ENCODE assay signal across 23 cellular contexts in the genomic region with DNA sequence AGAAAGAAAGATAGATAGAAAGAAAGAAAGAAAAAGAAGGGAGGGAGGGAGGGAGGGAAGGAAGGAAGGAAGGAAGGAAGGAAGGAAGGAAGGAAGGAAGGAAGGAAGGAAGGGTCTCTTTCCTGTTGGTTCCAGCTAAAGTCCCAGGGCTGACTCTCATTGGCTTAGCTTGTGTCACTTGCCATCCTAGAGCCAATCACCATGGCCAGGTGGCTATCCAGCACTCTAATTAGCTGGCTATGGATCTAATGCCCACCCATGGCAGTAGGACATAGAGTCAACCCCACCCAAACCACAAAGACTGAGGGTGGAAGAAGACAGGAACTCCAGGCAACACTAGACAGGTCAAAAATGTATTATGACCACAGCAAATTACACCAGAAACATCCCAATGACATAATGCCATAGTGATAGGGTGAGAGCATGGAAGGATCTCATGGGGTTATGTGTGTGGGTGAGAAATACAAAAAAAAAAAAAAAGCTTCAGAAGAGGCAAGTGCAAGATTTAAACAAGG. TPM values are rescaled to one million over a fixed set of nuclear protein-coding genes. Genes with fewer than 3 reads are reported as not detected.
DNase-seq lines count a peak whose midpoint lies in the region; ATAC-seq, FAIRE-seq and TF ChIP-seq lines count a peak whose summit lies in the region.
"Had no signal": no experiment of that assay in that cellular context is flagged by ENCODE, and none has a peak within 500 bp of the region (broad histone marks: within the 10 kb centered on the region; RNA-seq: fewer than 3 reads in every experiment).

No MANE protein-coding gene starts in this region.

- peak overlapping the region; percentile 99 for H3K27ac ChIP-seq in HepG2 (ENCODE audit: extremely low read length, insufficient read depth, low read length)
- H3K27ac ChIP-seq in right lobe of liver = no peak overlapping the region
- peak overlapping the region; percentile 65 for H3K27ac ChIP-seq in HCT116 (ENCODE audit: low read depth, low read length)
- H3K27ac ChIP-seq in K562 (ENCODE audit: extremely low read depth, low read depth, low read length) = no peak overlapping the region

- H3K9me3 ChIP-seq in HepG2 (ENCODE audit: low read length) (no peaks in the 10 kb centered on the region), right lobe of liver (no peaks in the 10 kb centered on the region), HCT116 (ENCODE audit: control insufficient read depth in 1 of 2, insufficient read depth in 1 of 2, low read depth in 1 of 2, low read length in 2 of 2) (no peaks in the 10 kb centered on the region), K562 (replicated peaks; ENCODE audit: control insufficient read depth, insufficient read depth, low read depth, low read length) (no peaks in the 10 kb centered on the region)
- H3K9me3 ChIP-seq: BE2C had no signal

- no peaks in the 10 kb centered on the region for H3K9me1 ChIP-seq in K562 (ENCODE audit: control insufficient read depth, insufficient read depth, low read length)

- no peaks in the 10 kb centered on the region for H3K27me3 ChIP-seq in HepG2 (ENCODE audit: control insufficient read depth in 1 of 2, insufficient read depth in 2 of 2, low read length in 2 of 2)
- no peaks in the 10 kb centered on the region for H3K27me3 ChIP-seq in right lobe of liver
- H3K27me3 ChIP-seq in HCT116 (ENCODE audit: insufficient read depth, low read length) = peaks cover 6% of the 10 kb centered on the region; the same call in 1 of the 2 replicates
- H3K27me3 ChIP-seq in K562 (ENCODE audit: control insufficient read depth in 2 of 2, insufficient read depth in 2 of 2, low read length in 2 of 2) = peaks cover 9 to 28% of the 10 kb centered on the region in 2 experiments; a peak in 3 of 5 replicates
- H3K27me3 ChIP-seq: BE2C had no signal

- CTCF ChIA-PET in HepG2 (lab: Yijun Ruan, JAX; ENCODE audit: low intra/inter-chr PET ratio, low total read pairs) = no interaction called here
- CTCF ChIA-PET in HCT116 (lab: Charles Lee) = no interaction called here
- CTCF ChIA-PET in K562 (lab: Yijun Ruan, JAX; ENCODE audit: low intra/inter-chr PET ratio) = no interaction called here

- DNase-seq in HepG2 (ENCODE audit: low spot score) (peak; percentile 56), right lobe of liver (no peak), HCT116 (ENCODE audit: low read depth, low spot score) (no peak), K562 (ENCODE audit: extremely low read depth in 1 of 4, low spot score in 3 of 4) (no peak), iPS-NIHi7 (ENCODE audit: extremely low spot score) (no peak)
- no peak for DNase-seq in stimulated activated CD4-positive, alpha-beta T cell treated with anti-CD3 and anti-CD28 coated beads, Interleukin-12 subunit alpha, Interleukin-12 subunit beta, amount 100 ng/mL, for 4 hours
- DNase-seq: 8988T; ACHN; Calu3; CD4-positive, alpha-beta memory T cell; GDM1; H7; Kasumi-1; KG1 had no signal

- no peaks in the 10 kb centered on the region for H3K79me2 ChIP-seq in HepG2 (ENCODE audit: insufficient read depth, low read length)
- no peaks in the 10 kb centered on the region for H3K79me2 ChIP-seq in HCT116 (ENCODE audit: insufficient read depth, low read length)
- no peaks in the 10 kb centered on the region for H3K79me2 ChIP-seq in K562 (ENCODE audit: control insufficient read depth, insufficient read depth, low read length)

- TF ChIP-seq CTCF in HepG2 (CRISPR knock-in tag; IDR thresholded peaks at IDR 0.05) = no peak
- no peak for TF ChIP-seq CTCF in right lobe of liver (IDR thresholded peaks at IDR 0.05)
- TF ChIP-seq CTCF in HCT116 (IDR thresholded peaks at IDR 0.05 in 2 of 3, conservative IDR thresholded peaks at IDR 0.05 in 1 of 3; ENCODE audit: borderline replicate concordance in 1 of 3, insufficient read depth in 1 of 3, low read depth in 2 of 3, low read length in 2 of 3) = no peak
- no peak for TF ChIP-seq CTCF in K562 (IDR thresholded peaks at IDR 0.05 in 2 of 3, conservative IDR thresholded peaks at IDR 0.05 in 1 of 3; ENCODE audit: insufficient read depth in 2 of 3, low read depth in 1 of 3, low read length in 3 of 3)

- no peak for TF ChIP-seq EP300 in HepG2 (IDR thresholded peaks at IDR 0.05; ENCODE audit: low read depth in 2 of 2, low read length in 2 of 2)
- TF ChIP-seq EP300 in HepG2 (CRISPR knock-in tag; IDR thresholded peaks at IDR 0.05; ENCODE audit: borderline replicate concordance) = no peak
- TF ChIP-seq EP300 in K562 (IDR thresholded peaks at IDR 0.05; ENCODE audit: low read length) = no peak

- no peaks in the 10 kb centered on the region for H3K36me3 ChIP-seq in HepG2 (replicated peaks in 1 of 2; ENCODE audit: control insufficient read depth in 1 of 2, insufficient read depth in 2 of 2, low read length in 2 of 2)
- no peaks in the 10 kb centered on the region for H3K36me3 ChIP-seq in right lobe of liver
- no peaks in the 10 kb centered on the region for H3K36me3 ChIP-seq in HCT116 (ENCODE audit: control insufficient read depth in 1 of 2, insufficient read depth in 2 of 2, low read length in 2 of 2)
- no peaks in the 10 kb centered on the region for H3K36me3 ChIP-seq in K562 (ENCODE audit: control insufficient read depth, insufficient read depth, low read length)
- H3K36me3 ChIP-seq: BE2C had no signal

- TF ChIP-seq POLR2A in HepG2 (IDR thresholded peaks at IDR 0.05; ENCODE audit: insufficient read depth in 1 of 2, low read depth in 2 of 2, low read length in 2 of 2) (no peak; a peak in 1 of 4 replicates), right lobe of liver (IDR thresholded peaks at IDR 0.05) (no peak), HCT116 (IDR thresholded peaks at IDR 0.05; ENCODE audit: borderline replicate concordance, extremely low read depth, insufficient read depth, insufficient read length) (no peak), K562 (conservative IDR thresholded peaks at IDR 0.05) (no peak)

- no peaks in the 10 kb centered on the region for H3K9me2 ChIP-seq in HCT116 (ENCODE audit: insufficient read depth)

- peak; percentile 4 for FAIRE-seq in HepG2 (lab: Jason Lieb, UNC)
- no peak for FAIRE-seq in K562 (lab: Jason Lieb, UNC)
- FAIRE-seq: GM12892, GM18507, HTR-8/SVneo had no signal

- POLR2A ChIA-PET in HepG2 (lab: Yijun Ruan, JAX) (interaction anchor here (1.5 to 2.3 kb wide), 5 partner anchors 11 to 63 kb away, joined by 3 to 12 read pairs (median 4); partner anchors contain the start of gene CPLX2), HCT116 (lab: Charles Lee) (no interaction called here), K562 (lab: Yijun Ruan, JAX) (no interaction called here)

- RAD21 ChIA-PET in HCT116 (lab: Charles Lee; ENCODE audit: low non-redundant PET in 1 of 2, low total read pairs in 2 of 2, uncharacterized antibody in 2 of 2, unreplicated experiment in 2 of 2) = no interaction called here

- peak overlapping the region; percentile 55 for H3K4me2 ChIP-seq in HepG2 (ENCODE audit: low read depth, low read length)
- H3K4me2 ChIP-seq in HCT116 (ENCODE audit: low read length) = peak overlapping the region; percentile 75
- no peak overlapping the region for H3K4me2 ChIP-seq in K562 (ENCODE audit: insufficient read depth, low read length)
- H3K4me2 ChIP-seq: GM23338 had no signal

- peaks cover 90% of the 10 kb centered on the region for H3K4me1 ChIP-seq in HepG2 (ENCODE audit: insufficient read depth, low read length)
- peaks cover 0 to 20% (median 0%) of the 10 kb centered on the region in 4 donors for H3K4me1 ChIP-seq in right lobe of liver
- peaks cover 33 to 56% of the 10 kb centered on the region in 2 experiments for H3K4me1 ChIP-seq in HCT116 (ENCODE audit: control insufficient read depth in 1 of 2, insufficient read depth in 2 of 2, low read length in 2 of 2)
- H3K4me1 ChIP-seq in K562 (replicated peaks in 1 of 2; ENCODE audit: control insufficient read depth in 2 of 2, insufficient read depth in 2 of 2, low read length in 2 of 2) = no peaks in the 10 kb centered on the region

- H2AFZ ChIP-seq in HepG2 (ENCODE audit: low read length) (no peak overlapping the region), HCT116 (ENCODE audit: low read depth, low read length, poor library complexity, severe bottlenecking) (no peak overlapping the region), K562 (ENCODE audit: low read depth, low read length) (no peak overlapping the region)
- H2AFZ ChIP-seq: GM23338 had no signal

- intact Hi-C loops in HepG2 (cut with micrococcal nuclease; ENCODE audit: unreplicated experiment) = no loop called here
- intact Hi-C loops in right lobe of liver (cut with DNase I) = no loop called here
- intact Hi-C loops in HCT116 (cut with micrococcal nuclease) = no loop called here
- intact Hi-C loops in K562 (cut with micrococcal nuclease) = no loop called here

- ATAC-seq in HepG2 (no peak), right lobe of liver (no peak), HCT116 (peak; percentile 24), K562 (no peak), GM18858 (IDR thresholded peaks at IDR 0.05; ENCODE audit: unreplicated experiment) (no peak), esophagus mucosa (no peak)

- H4K20me1 ChIP-seq in HepG2 (ENCODE audit: insufficient read depth, low read length) (no peaks in the 10 kb centered on the region), HCT116 (ENCODE audit: insufficient read depth) (no peaks in the 10 kb centered on the region), K562 (replicated peaks; ENCODE audit: control insufficient read depth, insufficient read depth, low read length) (0 out of 2 replicates have a peak, but pooled peaks cover 6% of the 10 kb centered on the region)

- H3K9ac ChIP-seq in HepG2 (ENCODE audit: insufficient read depth, low read depth, low read length) (peak overlapping the region; percentile 52), HCT116 (ENCODE audit: low read length) (peak overlapping the region; percentile 8; the same call in 1 of the 2 replicates), K562 (ENCODE audit: insufficient read depth in 1 of 2, low read depth in 2 of 2, low read length in 2 of 2) (no peak overlapping the region)

- no TSS peak for BruUV-seq in HepG2 (replicated peaks; lab: Mats Ljungman, UMichigan)
- BruUV-seq in HCT116 (replicated peaks; lab: Mats Ljungman, UMichigan) = no TSS peak
- BruUV-seq in K562 (replicated peaks; lab: Mats Ljungman, UMichigan) = no TSS peak

- H3K4me3 ChIP-seq in HepG2 (replicated peaks in 1 of 3; ENCODE audit: insufficient read depth in 1 of 3, low read depth in 2 of 3, low read length in 3 of 3) (no peak overlapping the region; a peak in 1 of 6 replicates), right lobe of liver (no peak overlapping the region), HCT116 (replicated peaks in 1 of 2; ENCODE audit: low read depth in 1 of 2, low read length in 2 of 2) (peak overlapping the region in 1 of 2 experiments; percentile 26; a peak in 2 of 4 replicates), K562 (no peak overlapping the region)
- H3K4me3 ChIP-seq: GM23338 had no signal

- in situ Hi-C loops in HepG2 (cut with HindIII; ENCODE audit: extremely low pct_ligation_motif_present, low pct_unique_long_range_greater_than_20kb) (loop anchor here (25.0 kb wide), 1 partner anchor 577 kb away; the partner anchor contains the start of gene FAF2), K562 (cut with MboI) (no loop called here)

- TF ChIP-seq RAD21 in HepG2 (CRISPR knock-in tag; IDR thresholded peaks at IDR 0.05) (no peak), HCT116 (IDR thresholded peaks at IDR 0.05; ENCODE audit: low read depth) (no peak), K562 (CRISPR knock-in tag; conservative IDR thresholded peaks at IDR 0.05 in 1 of 2, IDR thresholded peaks at IDR 0.05 in 1 of 2) (no peak)

RNA-seq across cellular contexts. Expression of gene CPLX2, which starts 10.8 kb away (rescaled TPM):
- 76.7 and 78.2 TPM in 2 replicates for total RNA-seq in HepG2 (2016; rRNA removed; fragmentation: Illumina TruSeq; extraction: Trizol)
- total RNA-seq in HepG2 (2016; cell fraction: cytosol; rRNA removed; fragmentation: Illumina TruSeq; extraction: Trizol; ENCODE audit: low read depth) = 5.2 and 5.6 TPM in 2 replicates
- total RNA-seq in HepG2 (2016; cell fraction: insoluble cytoplasmic fraction; rRNA removed; fragmentation: Illumina TruSeq; extraction: Trizol) = 71.9 and 77.2 TPM in 2 replicates
- total RNA-seq in HepG2 (2016; cell fraction: membrane; rRNA removed; fragmentation: Illumina TruSeq; extraction: Trizol) = 30.7 and 32.7 TPM in 2 replicates
- 36.3 and 39.1 TPM in 2 replicates for total RNA-seq in HepG2 (2016; cell fraction: nucleus; rRNA removed; fragmentation: Illumina TruSeq; extraction: Trizol)
- 8.3 and 15.9 TPM in 2 replicates for polyA plus RNA-seq in HepG2 (2011; rRNA removed)
- 7.9 and 22.0 TPM in 2 replicates for polyA plus RNA-seq in HepG2 (2011; cell fraction: cytosol; rRNA removed)
- 10.3 and 30.4 TPM in 2 replicates for polyA plus RNA-seq in HepG2 (2011; cell fraction: nucleus; rRNA removed)
- polyA plus RNA-seq in HepG2 (2012) = 15.3 and 18.2 TPM in 2 replicates
- polyA plus RNA-seq in HepG2 (2016; cell fraction: cytosol; fragmentation: Illumina TruSeq; extraction: Trizol; ENCODE audit: low read depth) = 3.4 and 4.4 TPM in 2 replicates
- polyA plus RNA-seq in HepG2 (2016; cell fraction: insoluble cytoplasmic fraction; fragmentation: Illumina TruSeq; extraction: Trizol; ENCODE audit: low read depth) = 78.3 and 86.6 TPM in 2 replicates
- polyA plus RNA-seq in HepG2 (2016; cell fraction: membrane; fragmentation: Illumina TruSeq; extraction: Trizol; ENCODE audit: low read depth) = 24.2 and 24.8 TPM in 2 replicates
- 69.9 and 75.7 TPM in 2 replicates for polyA plus RNA-seq in HepG2 (2016; cell fraction: nucleus; fragmentation: Illumina TruSeq; extraction: Trizol; ENCODE audit: insufficient read depth, low read depth)
- polyA minus RNA-seq in HepG2 (2011; rRNA and poly(A)+ RNA removed; ENCODE audit: low replicate concordance) = 27.3 TPM in 1 of 2 replicates, not detected in the other
- polyA minus RNA-seq in HepG2 (2011; cell fraction: cytosol; rRNA and poly(A)+ RNA removed) = 4.8 and 16.6 TPM in 2 replicates
- polyA minus RNA-seq in HepG2 (2011; cell fraction: nucleus; rRNA and poly(A)+ RNA removed) = 4.5 and 6.4 TPM in 2 replicates
- under 1 TPM in 2 of 6 experiments, not detected in 4; 0.18 to 0.56 TPM for total RNA-seq in right lobe of liver
- not detected for total RNA-seq in HCT116 (2021; ENCODE audit: unreplicated experiment)
- polyA plus RNA-seq in HCT116 (2012) = 0.08 and 0.19 TPM in 2 replicates
- total RNA-seq in K562 (2011; cell fraction: chromatin; rRNA removed; ENCODE audit: low replicate concordance) = not detected in 2 replicates
- not detected in 2 replicates for total RNA-seq in K562 (2011; cell fraction: nucleolus; rRNA removed)
- not detected in 2 replicates for total RNA-seq in K562 (2011; cell fraction: nucleoplasm; rRNA removed)
- total RNA-seq in K562 (2014; rRNA removed) = not detected in 2 replicates
- not detected in 2 replicates for total RNA-seq in K562 (2014; rRNA removed; fragmentation: Illumina TruSeq; extraction: Trizol)
- not detected in 2 replicates for total RNA-seq in K562 (2015; rRNA removed; fragmentation: Illumina TruSeq; extraction: Trizol)
- 0.04 TPM in 1 of 2 replicates, not detected in the other for total RNA-seq in K562 (2021)
- polyA plus RNA-seq in K562 (2011; rRNA removed) = not detected in 2 replicates
- not detected in 2 replicates for polyA plus RNA-seq in K562 (2011; cell fraction: cytosol; rRNA removed)
- polyA plus RNA-seq in K562 (2011; cell fraction: nucleus; rRNA removed) = not detected in 2 replicates
- polyA plus RNA-seq in K562 (2012) = 0.01 TPM in 1 of 2 replicates, not detected in the other
- not detected in 2 replicates for polyA plus RNA-seq in K562 (2014; fragmentation: Illumina TruSeq; extraction: Trizol)
- not detected for polyA plus RNA-seq in K562 (2014; fragmentation: Nextera tagmentation; extraction: Ambion mirVana)
- polyA plus RNA-seq in K562 (2014; rRNA removed) = not detected in 2 replicates
- polyA minus RNA-seq in K562 (2011; rRNA and poly(A)+ RNA removed) = not detected in 2 replicates
- not detected in 2 replicates for polyA minus RNA-seq in K562 (2011; cell fraction: cytosol; rRNA and poly(A)+ RNA removed)
- not detected in 2 replicates for polyA minus RNA-seq in K562 (2011; cell fraction: nucleus; rRNA and poly(A)+ RNA removed)
- not detected for total RNA-seq in esophagus mucosa
- total RNA-seq: Calu3; CD4-positive, alpha-beta memory T cell had no signal
- polyA plus RNA-seq: CD14-positive monocyte, IgD-negative memory B cell had no signal

Comparison
In these comparisons a context has a peak if more than half of its experiments do, and no peak if none do; other contexts are left out.
1. H3K27ac ChIP-seq: peak in HepG2 (single experiment) and HCT116 (single experiment); none in right lobe of liver (0 of 3) and K562 (single experiment).
2. H3K9ac ChIP-seq: peak in HepG2 (single experiment) and HCT116 (single experiment); none in K562 (0 of 2).
3. Of the 241 proteins assayed by ChIP-seq in both HepG2 and K562: peak only in HepG2: SP2 and ZC3H4; only in K562: none; in both: NFYB; in neither: 238.